ENCODE assay signal across 8 cellular contexts in the genomic region with DNA sequence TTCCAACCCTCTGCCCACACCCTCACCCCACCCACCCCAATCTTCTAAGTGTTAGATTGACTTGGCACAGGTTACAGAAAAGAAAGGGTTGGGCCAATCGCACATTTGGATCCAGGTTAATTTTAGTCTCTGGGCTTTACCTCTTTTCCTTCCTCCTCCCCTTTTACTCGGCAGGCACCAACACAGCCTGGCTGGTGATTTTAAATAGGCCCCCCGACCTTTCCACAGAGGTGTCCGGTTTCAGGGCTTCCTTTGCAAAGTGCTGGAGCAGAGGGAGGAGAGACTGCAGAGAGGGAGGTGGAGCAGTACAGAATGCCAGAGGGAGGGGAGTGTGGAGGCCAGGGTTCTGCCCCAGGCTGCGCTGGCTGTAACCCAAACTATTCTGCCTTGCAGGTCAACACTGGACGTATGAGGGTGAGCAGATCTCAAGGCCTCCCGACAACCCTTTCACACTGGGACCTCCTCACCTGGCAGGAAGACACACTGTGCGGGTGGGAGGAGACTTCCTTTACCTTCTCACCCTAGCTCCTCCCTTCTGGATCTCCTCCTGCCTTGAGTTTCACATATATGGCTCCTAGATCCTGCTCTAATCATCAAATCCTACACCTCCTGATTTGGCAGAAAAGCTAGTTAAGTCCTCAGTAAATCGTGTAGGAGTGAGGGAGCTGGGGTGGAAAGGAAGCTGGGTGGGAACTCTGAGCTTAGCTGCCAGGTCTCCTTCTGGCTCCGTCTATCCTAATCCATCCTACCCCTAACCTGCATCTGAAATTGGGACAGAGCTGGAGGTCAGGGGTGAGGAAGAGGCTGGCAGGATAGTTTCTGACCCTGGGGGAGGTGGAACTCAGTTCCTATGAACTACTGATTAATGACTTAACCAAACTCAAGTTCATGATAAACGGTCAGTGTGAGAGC. TPM values are rescaled to one million over a fixed set of nuclear protein-coding genes. Genes with fewer than 3 reads are reported as not detected.
DNase-seq lines count a peak whose midpoint lies in the region; ATAC-seq and TF ChIP-seq lines count a peak whose summit lies in the region.

No MANE protein-coding gene starts in this region.

- DNase-seq in HuH-7 (ENCODE audit: low spot score) (peak; percentile 35), SK-MEL-5 (ENCODE audit: low read depth, low spot score) (peak; percentile 73), hepatocyte (ENCODE audit: low spot score) (peak; percentile 73), sigmoid colon (peak; percentile 63), GM20000 (ENCODE audit: low spot score) (no peak), coronary artery (ENCODE audit: low spot score) (no peak)
- DNase-seq in stimulated activated CD8-positive, alpha-beta memory T cell treated with anti-CD3 and anti-CD28 coated beads, Interleukin-4, amount 100 ng/mL, for 48 hours: no peak

- peak overlapping the region; percentile 54 for H2AFZ ChIP-seq in hepatocyte

- H4K20me1 ChIP-seq in hepatocyte (ENCODE audit: insufficient read depth, poor library complexity, severe bottlenecking): no peaks in the 10 kb centered on the region

- no peaks in the 10 kb centered on the region for H3K79me2 ChIP-seq in hepatocyte

- WGBS in hepatocyte (ENCODE audit: low lambda C conversion rate, missing lambda C conversion rate): 11% methylated on average over 11 of the region's 11 CpGs
- 15 to 43% methylated on average over 11 of the region's 11 CpGs for WGBS in sigmoid colon, 2 donors

- no peak overlapping the region for H3K4me3 ChIP-seq in hepatocyte
- H3K4me3 ChIP-seq in sigmoid colon: no peak overlapping the region
- no peak overlapping the region for H3K4me3 ChIP-seq in coronary artery

- H3K9me2 ChIP-seq in hepatocyte (replicated peaks; ENCODE audit: insufficient read depth): no peaks in the 10 kb centered on the region

- TF ChIP-seq EP300 in sigmoid colon (IDR thresholded peaks at IDR 0.05): no peak

- intact Hi-C loops in sigmoid colon (cut with DNase I): loop anchor here (5.0 kb wide), 1 partner anchor 62 kb away; a partner anchor contains a TSS

- H3K9me3 ChIP-seq in hepatocyte (ENCODE audit: low read depth): no peaks in the 10 kb centered on the region
- no peaks in the 10 kb centered on the region for H3K9me3 ChIP-seq in sigmoid colon

- in situ Hi-C loops in SK-MEL-5 (cut with HindIII; ENCODE audit: low pct_unique_long_range_greater_than_20kb, low sequenced_read_pairs): no loop called here

- H3K4me1 ChIP-seq in hepatocyte (ENCODE audit: insufficient read depth) (peaks cover 48% of the 10 kb centered on the region), sigmoid colon (peaks cover 0 to 42% (median 14%) of the 10 kb centered on the region in 4 donors)

- peak overlapping the region; percentile 85 for H3K27ac ChIP-seq in hepatocyte
- peak overlapping the region in 3 of 4 donors; percentile 73 to 79 (median 76) for H3K27ac ChIP-seq in sigmoid colon
- H3K27ac ChIP-seq in coronary artery: no peak overlapping the region

- no peaks in the 10 kb centered on the region for H3K27me3 ChIP-seq in hepatocyte
- peaks cover 0 to 14% (median 0%) of the 10 kb centered on the region in 3 donors for H3K27me3 ChIP-seq in sigmoid colon

- ATAC-seq in GM18502 (IDR thresholded peaks at IDR 0.05; ENCODE audit: poor library complexity, unreplicated experiment): no peak

- no peak for TF ChIP-seq CTCF in hepatocyte (IDR thresholded peaks at IDR 0.05; ENCODE audit: poor library complexity)
- TF ChIP-seq CTCF in sigmoid colon (IDR thresholded peaks at IDR 0.05): no peak
- no peak for TF ChIP-seq CTCF in GM20000 (IDR thresholded peaks at IDR 0.05; ENCODE audit: extremely low read depth, missing control alignments)
- no peak for TF ChIP-seq CTCF in coronary artery (IDR thresholded peaks at IDR 0.05)

- no peak for TF ChIP-seq POLR2A in sigmoid colon (IDR thresholded peaks at IDR 0.05)

- H3K36me3 ChIP-seq in hepatocyte (replicated peaks; ENCODE audit: insufficient read depth, low read depth) (no peaks in the 10 kb centered on the region), sigmoid colon (peaks cover 0 to 11% (median 9%) of the 10 kb centered on the region in 4 donors)

- H3K4me2 ChIP-seq in hepatocyte: peak overlapping the region; percentile 76

RNA-seq across cellular contexts. Expression of a gene that starts 2.4 kb away (rescaled TPM):
- total RNA-seq in SK-MEL-5 (2014; rRNA removed; shearing (Covaris generic)): 53.6 and 54.4 TPM in 2 replicates
- 54.9 and 61.2 TPM in 2 replicates for polyA plus RNA-seq in SK-MEL-5 (2015; cell fraction: cytosol; rRNA removed)
- 78.6 and 82.2 TPM in 2 replicates for polyA plus RNA-seq in SK-MEL-5 (2015; cell fraction: nucleus; rRNA removed)
- total RNA-seq in hepatocyte (2.4 and 4.6 TPM in 2 replicates), sigmoid colon (1 to 10 TPM; 1.4 to 4.3 (median 1.5) TPM)
- polyA plus RNA-seq in hepatocyte (6.0 and 7.3 TPM in 2 replicates), sigmoid colon (under 1 TPM in 1 of 3 donors, not detected in 2; 0.35 TPM)

RNA-seq across cellular contexts. Expression of a gene that starts 8.8 kb away (rescaled TPM):
- total RNA-seq in SK-MEL-5 (2014; rRNA removed; shearing (Covaris generic)): 208 and 231 TPM in 2 replicates
- 206 and 238 TPM in 2 replicates for polyA plus RNA-seq in SK-MEL-5 (2015; cell fraction: cytosol; rRNA removed)
- polyA plus RNA-seq in SK-MEL-5 (2015; cell fraction: nucleus; rRNA removed): 160 and 167 TPM in 2 replicates
- 145 and 148 TPM in 2 replicates for total RNA-seq in hepatocyte
- 52.1 and 54.1 TPM in 2 replicates for polyA plus RNA-seq in hepatocyte
- 10 to 100 TPM; 44.6 to 59.2 (median 48.0) TPM for total RNA-seq in sigmoid colon
- 100 to 1,000 TPM; 134 to 228 (median 145) TPM for polyA plus RNA-seq in sigmoid colon

RNA-seq across cellular contexts. Expression of a gene that starts 12.6 kb away (rescaled TPM):
- total RNA-seq in SK-MEL-5 (2014; rRNA removed; shearing (Covaris generic)): 1.5 and 3.1 TPM in 2 replicates
- 1.3 and 1.5 TPM in 2 replicates for polyA plus RNA-seq in SK-MEL-5 (2015; cell fraction: cytosol; rRNA removed)
- 3.4 and 10.5 TPM in 2 replicates for polyA plus RNA-seq in SK-MEL-5 (2015; cell fraction: nucleus; rRNA removed)
- 11.3 and 15.4 TPM in 2 replicates for total RNA-seq in hepatocyte
- 7.2 and 16.5 TPM in 2 replicates for polyA plus RNA-seq in hepatocyte
- total RNA-seq in sigmoid colon: 10 to 100 TPM; 14.8 to 49.7 (median 39.4) TPM
- 10 to 100 TPM; 15.7 to 27.0 (median 23.8) TPM for polyA plus RNA-seq in sigmoid colon

RNA-seq across cellular contexts. Expression of a gene that starts 22.3 kb away (rescaled TPM):
- 0.21 TPM in 1 of 2 replicates, not detected in the other for total RNA-seq in SK-MEL-5 (2014; rRNA removed; shearing (Covaris generic))
- 0.33 and 1.3 TPM in 2 replicates for polyA plus RNA-seq in SK-MEL-5 (2015; cell fraction: cytosol; rRNA removed)
- 6.1 and 9.3 TPM in 2 replicates for polyA plus RNA-seq in SK-MEL-5 (2015; cell fraction: nucleus; rRNA removed)
- total RNA-seq in hepatocyte: 1.8 and 3.6 TPM in 2 replicates
- 4.4 and 7.1 TPM in 2 replicates for polyA plus RNA-seq in hepatocyte
- 10 to 100 TPM; 11.4 to 15.3 (median 13.5) TPM for total RNA-seq in sigmoid colon
- 1 to 10 TPM in 2 of 3 donors, not detected in 1; 2.5 to 4.2 TPM for polyA plus RNA-seq in sigmoid colon

RNA-seq across cellular contexts. Expression of a gene that starts 24.1 kb away (rescaled TPM):
- 26.8 and 28.6 TPM in 2 replicates for total RNA-seq in SK-MEL-5 (2014; rRNA removed; shearing (Covaris generic))
- polyA plus RNA-seq in SK-MEL-5 (2015; cell fraction: cytosol; rRNA removed): 47.9 and 49.4 TPM in 2 replicates
- polyA plus RNA-seq in SK-MEL-5 (2015; cell fraction: nucleus; rRNA removed): 27.2 and 28.0 TPM in 2 replicates
- total RNA-seq in hepatocyte (18.2 and 26.1 TPM in 2 replicates), sigmoid colon (10 to 100 TPM; 11.9 to 25.5 (median 20.1) TPM)
- polyA plus RNA-seq in hepatocyte (20.0 and 21.5 TPM in 2 replicates), sigmoid colon (10 to 100 TPM; 11.4 to 32.6 (median 11.8) TPM)

Comparison
In these comparisons a context has a peak if more than half of its experiments do, and no peak if none do; other contexts are left out.
1. DNase-seq: peak in HuH-7 (single experiment), SK-MEL-5 (single experiment), hepatocyte (single experiment) and sigmoid colon (single experiment); none in stimulated activated CD8-positive, alpha-beta memory T cell treated with anti-CD3 and anti-CD28 coated beads, Interleukin-4, amount 100 ng/mL, for 48 hours (single experiment), GM20000 (single experiment) and coronary artery (single experiment).
2. H3K27ac ChIP-seq: peak in hepatocyte (single experiment) and sigmoid colon (3 of 4); none in coronary artery (0 of 2).